ENCODE assay signal across 33 cellular contexts in genomic region chr7:32150039-32150438, GRCh38.
"Had no signal": no experiment of that assay in that cellular context is flagged by ENCODE, and none has a peak within 500 bp of the region (broad histone marks: within the 10 kb centered on the region; RNA-seq: fewer than 3 reads in every experiment).

No MANE protein-coding gene starts in this region.

- H3K36me3 Mint-ChIP-seq: activated CD4-positive, alpha-beta memory T cell treated with anti-CD3 and anti-CD28 coated beads for 36 hours; activated CD8-positive, alpha-beta memory T cell treated with anti-CD3 and anti-CD28 coated beads, Interleukin-2, amount 10 ng/mL, durations not matched to agents 7 days and 5 days; activated naive CD4-positive, alpha-beta T cell treated with anti-CD3 and anti-CD28 coated beads, Interleukin-2, amount 10 ng/mL, durations not matched to agents 7 days and 5 days; activated naive CD4-positive, alpha-beta T cell treated with anti-CD3 and anti-CD28 coated beads, Interleukin-2, amount 50 U/mL, for 72 hours; activated naive CD8-positive, alpha-beta T cell treated with anti-CD3 and anti-CD28 coated beads, Interleukin-2, amount 10 ng/mL, durations not matched to agents 7 days and 5 days had no signal

- H3K27me3 Mint-ChIP-seq: activated CD4-positive, alpha-beta T cell treated with anti-CD3 and anti-CD28 coated beads, Interleukin-2, amount 10 ng/mL, durations not matched to agents 24 days and 14 days; activated CD8-positive, alpha-beta memory T cell treated with anti-CD3 and anti-CD28 coated beads, Interleukin-2, amount 10 ng/mL, durations not matched to agents 7 days and 5 days; activated naive CD4-positive, alpha-beta T cell treated with anti-CD3 and anti-CD28 coated beads, Interleukin-2, amount 10 ng/mL, durations not matched to agents 7 days and 5 days; activated naive CD8-positive, alpha-beta T cell treated with anti-CD3 and anti-CD28 coated beads, Interleukin-2, amount 10 ng/mL, durations not matched to agents 7 days and 5 days; effector memory CD8-positive, alpha-beta T cell; T-helper 17 cell had no signal

- H3K27ac Mint-ChIP-seq: activated CD4-positive, alpha-beta memory T cell treated with anti-CD3 and anti-CD28 coated beads for 36 hours; activated CD4-positive, alpha-beta T cell treated with anti-CD3 and anti-CD28 coated beads for 36 hours; activated CD4-positive, alpha-beta T cell treated with anti-CD3 and anti-CD28 coated beads, Interleukin-2, amount 10 ng/mL, durations not matched to agents 24 days and 14 days; activated CD8-positive, alpha-beta memory T cell treated with anti-CD3 and anti-CD28 coated beads, Interleukin-2, amount 10 ng/mL, durations not matched to agents 7 days and 5 days; activated CD8-positive, alpha-beta T cell treated with anti-CD3 and anti-CD28 coated beads, Interleukin-2, amount 10 ng/mL, durations not matched to agents 7 days and 5 days; activated naive CD4-positive, alpha-beta T cell treated with anti-CD3 and anti-CD28 coated beads, Interleukin-2, amount 10 ng/mL, durations not matched to agents 7 days and 5 days; activated naive CD4-positive, alpha-beta T cell treated with anti-CD3 and anti-CD28 coated beads, Interleukin-2, amount 50 U/mL, for 72 hours; activated naive CD8-positive, alpha-beta T cell treated with anti-CD3 and anti-CD28 coated beads, Interleukin-2, amount 10 ng/mL, durations not matched to agents 7 days and 5 days; activated T-helper 1 cell treated with anti-CD3 and anti-CD28 coated beads, Interleukin-12 subunit alpha, Interleukin-12 subunit beta, Interleukin-2, Interleukin-4 antibody, amounts not matched to agents 30 ng/mL and 10 ng/mL and 1 ng/mL, durations not matched to agents 14 hours and 24 hours and 36 hours; activated T-helper 2 cell treated with anti-CD3 and anti-CD28 coated beads, Interferon-gamma antibody, Interleukin-2, Interleukin-4, amounts not matched to agents 10 μg/mL and 5 μg/mL and 100 μg/mL, durations not matched to agents 14 hours and 24 hours and 36 hours; effector memory CD8-positive, alpha-beta T cell; T-helper 17 cell; T-helper 2 cell treated with Interferon-gamma antibody and Interleukin-4, amounts not matched to agents 5 μg/mL and 100 μg/mL, for 36 hours had no signal

- H3K9me3 ChIP-seq: ascending aorta, gastrocnemius medialis had no signal

- H3K4me1 Mint-ChIP-seq: activated CD4-positive, alpha-beta T cell treated with anti-CD3 and anti-CD28 coated beads for 36 hours; activated CD4-positive, alpha-beta T cell treated with anti-CD3 and anti-CD28 coated beads, Interleukin-2, amount 10 ng/mL, durations not matched to agents 24 days and 14 days; activated CD8-positive, alpha-beta memory T cell treated with anti-CD3 and anti-CD28 coated beads, Interleukin-2, amount 10 ng/mL, durations not matched to agents 7 days and 5 days; activated naive CD4-positive, alpha-beta T cell treated with anti-CD3 and anti-CD28 coated beads, Interleukin-2, amount 10 ng/mL, durations not matched to agents 7 days and 5 days; activated naive CD8-positive, alpha-beta T cell treated with anti-CD3 and anti-CD28 coated beads, Interleukin-2, amount 10 ng/mL, durations not matched to agents 7 days and 5 days; T-helper 17 cell had no signal

- H3K36me3 ChIP-seq: ascending aorta, brain microvascular endothelial cell, esophagus muscularis mucosa, gastrocnemius medialis had no signal

- H3K27ac ChIP-seq: ascending aorta, brain microvascular endothelial cell, esophagus muscularis mucosa, foreskin keratinocyte, gastrocnemius medialis had no signal

- ATAC-seq: activated CD4-positive, alpha-beta T cell treated with anti-CD3 and anti-CD28 coated beads for 36 hours; activated CD8-positive, alpha-beta memory T cell treated with anti-CD3 and anti-CD28 coated beads, Interleukin-2, amount 10 ng/mL, durations not matched to agents 7 days and 5 days; activated CD8-positive, alpha-beta T cell treated with anti-CD3 and anti-CD28 coated beads, Interleukin-2, amount 10 ng/mL, durations not matched to agents 7 days and 5 days; activated naive CD4-positive, alpha-beta T cell treated with anti-CD3 and anti-CD28 coated beads, Interleukin-2, amount 50 U/mL, for 72 hours; effector memory CD8-positive, alpha-beta T cell; foreskin keratinocyte; gastrocnemius medialis; T-helper 17 cell had no signal

- DNase-seq: activated CD4-positive, alpha-beta memory T cell treated with anti-CD3 and anti-CD28 coated beads for 36 hours; activated CD4-positive, alpha-beta T cell treated with anti-CD3 and anti-CD28 coated beads for 36 hours; activated CD4-positive, alpha-beta T cell treated with anti-CD3 and anti-CD28 coated beads, Interleukin-2, amount 10 ng/mL, durations not matched to agents 24 days and 14 days; activated CD4-positive, CD25-positive, alpha-beta regulatory T cell; activated CD4-positive, CD25-positive, alpha-beta regulatory T cell treated with anti-CD3 and anti-CD28 coated beads, Interleukin-2, amount 50 U/mL, for 72 hours; activated CD8-positive, alpha-beta memory T cell treated with anti-CD3 and anti-CD28 coated beads, Interleukin-2, amount 10 ng/mL, durations not matched to agents 7 days and 5 days; activated CD8-positive, alpha-beta memory T cell treated with anti-CD3 and anti-CD28 coated beads, Interleukin-2, amount 50 U/mL, for 4 hours; activated CD8-positive, alpha-beta T cell treated with anti-CD3 and anti-CD28 coated beads, Interleukin-2, amount 10 ng/mL, durations not matched to agents 7 days and 5 days; activated gamma-delta T cell; activated naive CD4-positive, alpha-beta T cell; activated naive CD4-positive, alpha-beta T cell treated with anti-CD3 and anti-CD28 coated beads, Interleukin-2, amount 10 ng/mL, durations not matched to agents 7 days and 5 days; activated naive CD8-positive, alpha-beta T cell treated with anti-CD3 and anti-CD28 coated beads, Interleukin-2, amount 10 ng/mL, durations not matched to agents 7 days and 5 days; activated T-cell treated with anti-CD3 and anti-CD28 coated beads, Interleukin-2, amount 50 U/mL, for 1 hour; activated T-cell treated with anti-CD3 and anti-CD28 coated beads, Interleukin-2, amount 50 U/mL, for 48 hours; brain microvascular endothelial cell; caudate nucleus; cortex of kidney; dermis blood vessel endothelial cell; effector CD4-positive, alpha-beta T cell; effector memory CD8-positive, alpha-beta T cell; erythroblast; foreskin keratinocyte; gastrocnemius medialis; glutamatergic neuron; T-helper 1 cell; T-helper 17 cell; T1000 had no signal

- H3K9me3 Mint-ChIP-seq: activated CD4-positive, alpha-beta memory T cell treated with anti-CD3 and anti-CD28 coated beads for 36 hours; activated CD4-positive, alpha-beta T cell treated with anti-CD3 and anti-CD28 coated beads, Interleukin-2, amount 10 ng/mL, durations not matched to agents 24 days and 14 days; activated naive CD4-positive, alpha-beta T cell treated with anti-CD3 and anti-CD28 coated beads, Interleukin-2, amount 10 ng/mL, durations not matched to agents 7 days and 5 days; activated naive CD8-positive, alpha-beta T cell treated with anti-CD3 and anti-CD28 coated beads, Interleukin-2, amount 10 ng/mL, durations not matched to agents 7 days and 5 days; activated T-helper 1 cell treated with anti-CD3 and anti-CD28 coated beads, Interleukin-12 subunit alpha, Interleukin-12 subunit beta, Interleukin-2, Interleukin-4 antibody, amounts not matched to agents 30 ng/mL and 10 ng/mL and 1 ng/mL, durations not matched to agents 14 hours and 24 hours and 36 hours; activated T-helper 2 cell treated with anti-CD3 and anti-CD28 coated beads, Interferon-gamma antibody, Interleukin-2, Interleukin-4, amounts not matched to agents 10 μg/mL and 5 μg/mL and 100 μg/mL, durations not matched to agents 14 hours and 24 hours and 36 hours; T-helper 2 cell treated with Interferon-gamma antibody and Interleukin-4, amounts not matched to agents 5 μg/mL and 100 μg/mL, for 36 hours had no signal

- H3K4me1 ChIP-seq: ascending aorta, foreskin keratinocyte, gastrocnemius medialis had no signal

- H3K4me3 ChIP-seq: ascending aorta, esophagus muscularis mucosa, gastrocnemius medialis had no signal

- H3K27me3 ChIP-seq: ascending aorta, brain microvascular endothelial cell, esophagus muscularis mucosa, foreskin keratinocyte, gastrocnemius medialis had no signal

- H3K4me3 Mint-ChIP-seq: activated CD4-positive, alpha-beta memory T cell treated with anti-CD3 and anti-CD28 coated beads for 36 hours; activated CD4-positive, alpha-beta T cell treated with anti-CD3 and anti-CD28 coated beads for 36 hours; activated CD4-positive, alpha-beta T cell treated with anti-CD3 and anti-CD28 coated beads, Interleukin-2, amount 10 ng/mL, durations not matched to agents 24 days and 14 days; activated CD8-positive, alpha-beta memory T cell treated with anti-CD3 and anti-CD28 coated beads, Interleukin-2, amount 10 ng/mL, durations not matched to agents 7 days and 5 days; activated CD8-positive, alpha-beta T cell treated with anti-CD3 and anti-CD28 coated beads, Interleukin-2, amount 10 ng/mL, durations not matched to agents 7 days and 5 days; activated naive CD4-positive, alpha-beta T cell treated with anti-CD3 and anti-CD28 coated beads, Interleukin-2, amount 10 ng/mL, durations not matched to agents 7 days and 5 days; activated naive CD8-positive, alpha-beta T cell treated with anti-CD3 and anti-CD28 coated beads, Interleukin-2, amount 10 ng/mL, durations not matched to agents 7 days and 5 days; activated T-helper 1 cell treated with anti-CD3 and anti-CD28 coated beads, Interleukin-12 subunit alpha, Interleukin-12 subunit beta, Interleukin-2, Interleukin-4 antibody, amounts not matched to agents 30 ng/mL and 10 ng/mL and 1 ng/mL, durations not matched to agents 14 hours and 24 hours and 36 hours; effector memory CD8-positive, alpha-beta T cell; T-helper 17 cell; T-helper 2 cell treated with Interferon-gamma antibody and Interleukin-4, amounts not matched to agents 5 μg/mL and 100 μg/mL, for 36 hours had no signal
